Comparison of ENCODE assay signal across 1 cellular context in the genomic region with DNA sequence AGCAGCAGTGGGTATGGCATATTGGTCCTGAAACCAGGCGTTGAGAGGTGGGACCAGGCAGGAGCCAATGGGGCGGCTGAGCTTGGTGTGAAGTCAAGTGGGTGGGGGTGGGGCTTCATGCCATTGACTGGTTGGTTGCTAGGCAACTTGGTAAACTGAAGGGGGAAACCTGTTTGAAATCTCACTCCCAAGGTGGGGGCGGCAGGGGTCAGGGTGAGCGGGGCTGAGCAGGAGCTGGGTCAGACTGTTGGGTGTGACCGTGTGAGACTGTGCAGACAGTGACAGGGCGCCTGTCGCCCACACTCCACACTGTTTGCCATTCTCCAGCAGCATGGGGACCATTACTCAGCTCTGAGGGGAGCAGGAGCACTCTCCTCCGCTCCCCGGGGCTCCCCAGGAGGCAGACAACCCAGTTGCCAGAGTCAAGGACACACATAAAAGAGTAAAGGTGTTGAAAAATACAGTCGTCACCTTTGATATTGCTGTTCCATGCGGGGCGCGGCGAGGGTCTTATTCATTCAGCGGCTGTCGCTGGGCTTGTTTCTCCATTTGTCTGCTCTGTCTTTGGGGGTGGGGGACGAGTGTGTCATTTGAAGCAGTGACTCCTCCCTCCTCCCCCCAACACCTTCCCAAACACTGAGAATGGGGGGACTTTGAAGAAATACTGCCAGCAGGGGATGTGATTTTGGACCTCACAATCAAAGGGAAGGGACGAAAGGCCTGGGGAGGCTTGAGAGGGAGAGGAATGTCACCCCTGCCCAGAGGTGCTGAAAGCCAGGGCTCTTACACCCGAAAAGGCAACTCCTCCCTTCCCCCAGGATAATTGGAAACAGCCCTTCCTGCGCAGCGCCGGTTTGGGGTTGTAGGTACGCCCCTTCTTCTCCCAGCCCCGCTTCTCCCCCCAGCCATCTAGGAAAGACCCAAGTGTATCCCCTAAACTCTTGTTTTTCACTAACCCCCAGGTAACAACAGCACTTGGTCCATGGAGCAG.
A peak's percentile ranks its signal among the peaks of the same experiment; 100 is the strongest.
TF ChIP-seq lines count a peak whose summit lies in the region.

No MANE protein-coding gene starts in this region.

TF ChIP-seq in HEK293, 187 proteins besides CTCF, POLR2A, EP300 and RAD21 (continued from another document):
- TF ChIP-seq, protein P1, sequence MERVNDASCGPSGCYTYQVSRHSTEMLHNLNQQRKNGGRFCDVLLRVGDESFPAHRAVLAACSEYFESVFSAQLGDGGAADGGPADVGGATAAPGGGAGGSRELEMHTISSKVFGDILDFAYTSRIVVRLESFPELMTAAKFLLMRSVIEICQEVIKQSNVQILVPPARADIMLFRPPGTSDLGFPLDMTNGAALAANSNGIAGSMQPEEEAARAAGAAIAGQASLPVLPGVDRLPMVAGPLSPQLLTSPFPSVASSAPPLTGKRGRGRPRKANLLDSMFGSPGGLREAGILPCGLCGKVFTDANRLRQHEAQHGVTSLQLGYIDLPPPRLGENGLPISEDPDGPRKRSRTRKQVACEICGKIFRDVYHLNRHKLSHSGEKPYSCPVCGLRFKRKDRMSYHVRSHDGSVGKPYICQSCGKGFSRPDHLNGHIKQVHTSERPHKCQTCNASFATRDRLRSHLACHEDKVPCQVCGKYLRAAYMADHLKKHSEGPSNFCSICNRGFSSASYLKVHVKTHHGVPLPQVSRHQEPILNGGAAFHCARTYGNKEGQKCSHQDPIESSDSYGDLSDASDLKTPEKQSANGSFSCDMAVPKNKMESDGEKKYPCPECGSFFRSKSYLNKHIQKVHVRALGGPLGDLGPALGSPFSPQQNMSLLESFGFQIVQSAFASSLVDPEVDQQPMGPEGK (tag by site-specific recombination; IDR thresholded peaks at IDR 0.05): peak; percentile 75
- TF ChIP-seq, protein P2, sequence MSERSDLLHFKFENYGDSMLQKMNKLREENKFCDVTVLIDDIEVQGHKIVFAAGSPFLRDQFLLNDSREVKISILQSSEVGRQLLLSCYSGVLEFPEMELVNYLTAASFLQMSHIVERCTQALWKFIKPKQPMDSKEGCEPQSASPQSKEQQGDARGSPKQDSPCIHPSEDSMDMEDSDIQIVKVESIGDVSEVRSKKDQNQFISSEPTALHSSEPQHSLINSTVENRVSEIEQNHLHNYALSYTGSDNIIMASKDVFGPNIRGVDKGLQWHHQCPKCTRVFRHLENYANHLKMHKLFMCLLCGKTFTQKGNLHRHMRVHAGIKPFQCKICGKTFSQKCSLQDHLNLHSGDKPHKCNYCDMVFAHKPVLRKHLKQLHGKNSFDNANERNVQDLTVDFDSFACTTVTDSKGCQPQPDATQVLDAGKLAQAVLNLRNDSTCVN (tag by site-specific recombination; optimal IDR thresholded peaks at IDR 0.05): no peak
- TF ChIP-seq SP2 (tag by site-specific recombination; IDR thresholded peaks at IDR 0.05) (peak; percentile 74), GLIS1 (tag by site-specific recombination; IDR thresholded peaks at IDR 0.05) (0 out of 2 replicates have a peak, but pooled peaks have one; percentile 36), HOXA7 (CRISPR knock-in tag; IDR thresholded peaks at IDR 0.05; ENCODE audit: borderline replicate concordance) (no peak), ZNF837 (tag by site-specific recombination; IDR thresholded peaks at IDR 0.05) (no peak), ZNF202 (tag by site-specific recombination; IDR thresholded peaks at IDR 0.05; ENCODE audit: borderline replicate concordance) (no peak), ZNF48 (tag by site-specific recombination; IDR thresholded peaks at IDR 0.05) (no peak), ZNF629 (tag by site-specific recombination; IDR thresholded peaks at IDR 0.05) (no peak), ZNF600 (tag by site-specific recombination; IDR thresholded peaks at IDR 0.05) (0 out of 2 replicates have a peak, but pooled peaks have one; percentile 5), KLF1 (tag by site-specific recombination; IDR thresholded peaks at IDR 0.05) (0 out of 2 replicates have a peak, but pooled peaks have one; percentile 18), ZNF138 (tag by site-specific recombination; IDR thresholded peaks at IDR 0.05; ENCODE audit: borderline replicate concordance) (no peak), ZNF404 (tag by site-specific recombination; IDR thresholded peaks at IDR 0.05) (no peak), ZNF658 (tag by site-specific recombination; IDR thresholded peaks at IDR 0.05) (no peak), ZNF433 (tag by site-specific recombination; IDR thresholded peaks at IDR 0.05; ENCODE audit: low read depth) (no peak), ZNF830 (tag by site-specific recombination; IDR thresholded peaks at IDR 0.05; ENCODE audit: low read depth) (no peak), ZNF768 (tag by site-specific recombination; IDR thresholded peaks at IDR 0.05) (no peak), KLF8 (tag by site-specific recombination; IDR thresholded peaks at IDR 0.05) (no peak), ZNF707 (tag by site-specific recombination; IDR thresholded peaks at IDR 0.05) (no peak), ZNF654 (tag by site-specific recombination; IDR thresholded peaks at IDR 0.05; ENCODE audit: low read depth) (no peak), ZNF248 (tag by site-specific recombination; IDR thresholded peaks at IDR 0.05) (no peak), ZNF660 (tag by site-specific recombination; IDR thresholded peaks at IDR 0.05) (no peak), ZNF211 (tag by site-specific recombination; IDR thresholded peaks at IDR 0.05; ENCODE audit: low read depth) (no peak), GFI1B (tag by site-specific recombination; IDR thresholded peaks at IDR 0.05) (no peak), ZNF324 (tag by site-specific recombination; IDR thresholded peaks at IDR 0.05) (no peak), ZNF292 (tag by site-specific recombination; IDR thresholded peaks at IDR 0.05; ENCODE audit: borderline replicate concordance, low read depth) (no peak), ZFHX2 (tag by site-specific recombination; conservative IDR thresholded peaks at IDR 0.05) (peak; percentile 87), GLIS2 (tag by site-specific recombination; IDR thresholded peaks at IDR 0.05) (peak; percentile 58; the same call in 1 of the 2 replicates), ZSCAN16 (tag by site-specific recombination; IDR thresholded peaks at IDR 0.05) (no peak), ZNF530 (tag by site-specific recombination; IDR thresholded peaks at IDR 0.05; ENCODE audit: low read depth) (no peak), SALL2 (tag by site-specific recombination; IDR thresholded peaks at IDR 0.05; ENCODE audit: borderline replicate concordance) (no peak), ZNF341 (tag by site-specific recombination; IDR thresholded peaks at IDR 0.05; ENCODE audit: low read depth) (peak; percentile 25; the same call in 1 of the 2 replicates), ZNF701 (tag by site-specific recombination; IDR thresholded peaks at IDR 0.05) (no peak), ZNF571 (tag by site-specific recombination; IDR thresholded peaks at IDR 0.05) (no peak), SP3 (tag by site-specific recombination; IDR thresholded peaks at IDR 0.05) (peak; percentile 38; the same call in 1 of the 2 replicates)
- TF ChIP-seq, protein P3, sequence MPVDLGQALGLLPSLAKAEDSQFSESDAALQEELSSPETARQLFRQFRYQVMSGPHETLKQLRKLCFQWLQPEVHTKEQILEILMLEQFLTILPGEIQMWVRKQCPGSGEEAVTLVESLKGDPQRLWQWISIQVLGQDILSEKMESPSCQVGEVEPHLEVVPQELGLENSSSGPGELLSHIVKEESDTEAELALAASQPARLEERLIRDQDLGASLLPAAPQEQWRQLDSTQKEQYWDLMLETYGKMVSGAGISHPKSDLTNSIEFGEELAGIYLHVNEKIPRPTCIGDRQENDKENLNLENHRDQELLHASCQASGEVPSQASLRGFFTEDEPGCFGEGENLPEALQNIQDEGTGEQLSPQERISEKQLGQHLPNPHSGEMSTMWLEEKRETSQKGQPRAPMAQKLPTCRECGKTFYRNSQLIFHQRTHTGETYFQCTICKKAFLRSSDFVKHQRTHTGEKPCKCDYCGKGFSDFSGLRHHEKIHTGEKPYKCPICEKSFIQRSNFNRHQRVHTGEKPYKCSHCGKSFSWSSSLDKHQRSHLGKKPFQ (tag by site-specific recombination; IDR thresholded peaks at IDR 0.05): peak; percentile 97
- TF ChIP-seq, protein P4, sequence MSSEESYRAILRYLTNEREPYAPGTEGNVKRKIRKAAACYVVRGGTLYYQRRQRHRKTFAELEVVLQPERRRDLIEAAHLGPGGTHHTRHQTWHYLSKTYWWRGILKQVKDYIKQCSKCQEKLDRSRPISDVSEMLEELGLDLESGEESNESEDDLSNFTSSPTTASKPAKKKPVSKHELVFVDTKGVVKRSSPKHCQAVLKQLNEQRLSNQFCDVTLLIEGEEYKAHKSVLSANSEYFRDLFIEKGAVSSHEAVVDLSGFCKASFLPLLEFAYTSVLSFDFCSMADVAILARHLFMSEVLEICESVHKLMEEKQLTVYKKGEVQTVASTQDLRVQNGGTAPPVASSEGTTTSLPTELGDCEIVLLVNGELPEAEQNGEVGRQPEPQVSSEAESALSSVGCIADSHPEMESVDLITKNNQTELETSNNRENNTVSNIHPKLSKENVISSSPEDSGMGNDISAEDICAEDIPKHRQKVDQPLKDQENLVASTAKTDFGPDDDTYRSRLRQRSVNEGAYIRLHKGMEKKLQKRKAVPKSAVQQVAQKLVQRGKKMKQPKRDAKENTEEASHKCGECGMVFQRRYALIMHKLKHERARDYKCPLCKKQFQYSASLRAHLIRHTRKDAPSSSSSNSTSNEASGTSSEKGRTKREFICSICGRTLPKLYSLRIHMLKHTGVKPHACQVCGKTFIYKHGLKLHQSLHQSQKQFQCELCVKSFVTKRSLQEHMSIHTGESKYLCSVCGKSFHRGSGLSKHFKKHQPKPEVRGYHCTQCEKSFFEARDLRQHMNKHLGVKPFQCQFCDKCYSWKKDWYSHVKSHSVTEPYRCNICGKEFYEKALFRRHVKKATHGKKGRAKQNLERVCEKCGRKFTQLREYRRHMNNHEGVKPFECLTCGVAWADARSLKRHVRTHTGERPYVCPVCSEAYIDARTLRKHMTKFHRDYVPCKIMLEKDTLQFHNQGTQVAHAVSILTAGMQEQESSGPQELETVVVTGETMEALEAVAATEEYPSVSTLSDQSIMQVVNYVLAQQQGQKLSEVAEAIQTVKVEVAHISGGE (tag by site-specific recombination; conservative IDR thresholded peaks at IDR 0.05; ENCODE audit: low read depth): no peak
- TF ChIP-seq, protein P5, sequence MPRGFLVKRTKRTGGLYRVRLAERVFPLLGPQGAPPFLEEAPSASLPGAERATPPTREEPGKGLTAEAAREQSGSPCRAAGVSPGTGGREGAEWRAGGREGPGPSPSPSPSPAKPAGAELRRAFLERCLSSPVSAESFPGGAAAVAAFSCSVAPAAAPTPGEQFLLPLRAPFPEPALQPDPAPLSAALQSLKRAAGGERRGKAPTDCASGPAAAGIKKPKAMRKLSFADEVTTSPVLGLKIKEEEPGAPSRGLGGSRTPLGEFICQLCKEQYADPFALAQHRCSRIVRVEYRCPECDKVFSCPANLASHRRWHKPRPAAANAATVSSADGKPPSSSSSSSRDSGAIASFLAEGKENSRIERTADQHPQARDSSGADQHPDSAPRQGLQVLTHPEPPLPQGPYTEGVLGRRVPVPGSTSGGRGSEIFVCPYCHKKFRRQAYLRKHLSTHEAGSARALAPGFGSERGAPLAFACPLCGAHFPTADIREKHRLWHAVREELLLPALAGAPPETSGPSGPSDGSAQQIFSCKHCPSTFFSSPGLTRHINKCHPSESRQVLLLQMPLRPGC (tag by site-specific recombination; IDR thresholded peaks at IDR 0.05): no peak
- TF ChIP-seq, protein P6, sequence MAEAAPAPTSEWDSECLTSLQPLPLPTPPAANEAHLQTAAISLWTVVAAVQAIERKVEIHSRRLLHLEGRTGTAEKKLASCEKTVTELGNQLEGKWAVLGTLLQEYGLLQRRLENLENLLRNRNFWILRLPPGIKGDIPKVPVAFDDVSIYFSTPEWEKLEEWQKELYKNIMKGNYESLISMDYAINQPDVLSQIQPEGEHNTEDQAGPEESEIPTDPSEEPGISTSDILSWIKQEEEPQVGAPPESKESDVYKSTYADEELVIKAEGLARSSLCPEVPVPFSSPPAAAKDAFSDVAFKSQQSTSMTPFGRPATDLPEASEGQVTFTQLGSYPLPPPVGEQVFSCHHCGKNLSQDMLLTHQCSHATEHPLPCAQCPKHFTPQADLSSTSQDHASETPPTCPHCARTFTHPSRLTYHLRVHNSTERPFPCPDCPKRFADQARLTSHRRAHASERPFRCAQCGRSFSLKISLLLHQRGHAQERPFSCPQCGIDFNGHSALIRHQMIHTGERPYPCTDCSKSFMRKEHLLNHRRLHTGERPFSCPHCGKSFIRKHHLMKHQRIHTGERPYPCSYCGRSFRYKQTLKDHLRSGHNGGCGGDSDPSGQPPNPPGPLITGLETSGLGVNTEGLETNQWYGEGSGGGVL (tag by site-specific recombination; IDR thresholded peaks at IDR 0.05): peak; percentile 28; the same call in 1 of the 2 replicates
